In the genomic region with DNA sequence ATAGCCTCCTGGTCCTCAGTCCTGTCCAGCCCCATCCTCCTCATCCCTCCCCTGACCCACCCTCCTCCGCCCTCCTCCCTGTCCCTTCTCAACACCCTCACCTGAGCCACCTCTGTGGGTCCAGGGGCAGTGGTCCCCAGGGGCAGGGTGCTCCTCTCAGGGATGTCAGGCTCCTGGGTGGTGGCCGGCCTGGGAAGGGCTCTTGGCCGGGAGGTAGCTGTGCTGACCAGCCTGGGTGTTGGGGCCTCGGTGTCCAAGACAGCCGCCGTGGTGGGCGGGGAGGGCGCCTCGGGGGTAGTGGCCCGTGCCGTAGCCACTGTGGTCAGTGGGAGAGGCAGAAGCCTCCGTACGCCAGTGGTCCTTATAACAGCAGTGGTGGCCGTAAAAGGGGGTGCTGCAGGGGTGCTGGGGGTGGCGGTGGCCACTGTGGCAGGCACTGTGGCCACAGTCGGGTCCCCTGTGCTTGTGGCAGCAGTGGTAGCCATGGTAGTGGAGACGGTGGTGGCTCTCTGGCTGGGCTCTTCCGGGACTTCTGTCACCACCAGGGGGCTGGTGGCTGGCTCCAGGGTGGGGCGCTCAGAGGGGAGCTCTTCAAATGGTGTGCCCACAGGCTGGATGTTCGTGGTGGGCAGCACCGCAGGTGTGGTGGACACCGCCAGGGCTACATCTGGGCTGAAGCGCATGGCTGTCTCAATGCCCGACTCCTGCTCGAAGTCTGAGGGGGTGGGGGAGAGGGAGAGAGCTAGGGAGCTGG, we compare ENCODE assay signal across 1 cellular context.
TF ChIP-seq lines count a peak whose summit lies in the region.

No MANE protein-coding gene starts in this region.

TF ChIP-seq in IMR-90, 13 proteins besides CTCF, POLR2A, EP300 and RAD21 (continued from another document):
- TF ChIP-seq MXI1 (IDR thresholded peaks at IDR 0.05; ENCODE audit: borderline replicate concordance, low read depth, low read length) (no peak), MAZ (IDR thresholded peaks at IDR 0.05; ENCODE audit: borderline replicate concordance, low read depth, low read length) (no peak), SMC3 (IDR thresholded peaks at IDR 0.05; ENCODE audit: low read depth, low read length) (no peak), RCOR1 (IDR thresholded peaks at IDR 0.05; ENCODE audit: insufficient replicate concordance, low read length) (no peak), CHD1 (IDR thresholded peaks at IDR 0.05; ENCODE audit: low read depth, low read length) (no peak), CEBPB (IDR thresholded peaks at IDR 0.05; ENCODE audit: low read depth, low read length) (no peak), MAFK (IDR thresholded peaks at IDR 0.05; ENCODE audit: low read depth, low read length) (no peak), NFE2L2 (IDR thresholded peaks at IDR 0.05; ENCODE audit: low read depth, low read length) (no peak), BHLHE40 (IDR thresholded peaks at IDR 0.05; ENCODE audit: low read depth, low read length) (no peak)
- TF ChIP-seq, protein P1, sequence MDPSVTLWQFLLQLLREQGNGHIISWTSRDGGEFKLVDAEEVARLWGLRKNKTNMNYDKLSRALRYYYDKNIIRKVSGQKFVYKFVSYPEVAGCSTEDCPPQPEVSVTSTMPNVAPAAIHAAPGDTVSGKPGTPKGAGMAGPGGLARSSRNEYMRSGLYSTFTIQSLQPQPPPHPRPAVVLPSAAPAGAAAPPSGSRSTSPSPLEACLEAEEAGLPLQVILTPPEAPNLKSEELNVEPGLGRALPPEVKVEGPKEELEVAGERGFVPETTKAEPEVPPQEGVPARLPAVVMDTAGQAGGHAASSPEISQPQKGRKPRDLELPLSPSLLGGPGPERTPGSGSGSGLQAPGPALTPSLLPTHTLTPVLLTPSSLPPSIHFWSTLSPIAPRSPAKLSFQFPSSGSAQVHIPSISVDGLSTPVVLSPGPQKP (IDR thresholded peaks at IDR 0.05; ENCODE audit: borderline replicate concordance, low read depth, low read length), result no peak
